In the genomic region with DNA sequence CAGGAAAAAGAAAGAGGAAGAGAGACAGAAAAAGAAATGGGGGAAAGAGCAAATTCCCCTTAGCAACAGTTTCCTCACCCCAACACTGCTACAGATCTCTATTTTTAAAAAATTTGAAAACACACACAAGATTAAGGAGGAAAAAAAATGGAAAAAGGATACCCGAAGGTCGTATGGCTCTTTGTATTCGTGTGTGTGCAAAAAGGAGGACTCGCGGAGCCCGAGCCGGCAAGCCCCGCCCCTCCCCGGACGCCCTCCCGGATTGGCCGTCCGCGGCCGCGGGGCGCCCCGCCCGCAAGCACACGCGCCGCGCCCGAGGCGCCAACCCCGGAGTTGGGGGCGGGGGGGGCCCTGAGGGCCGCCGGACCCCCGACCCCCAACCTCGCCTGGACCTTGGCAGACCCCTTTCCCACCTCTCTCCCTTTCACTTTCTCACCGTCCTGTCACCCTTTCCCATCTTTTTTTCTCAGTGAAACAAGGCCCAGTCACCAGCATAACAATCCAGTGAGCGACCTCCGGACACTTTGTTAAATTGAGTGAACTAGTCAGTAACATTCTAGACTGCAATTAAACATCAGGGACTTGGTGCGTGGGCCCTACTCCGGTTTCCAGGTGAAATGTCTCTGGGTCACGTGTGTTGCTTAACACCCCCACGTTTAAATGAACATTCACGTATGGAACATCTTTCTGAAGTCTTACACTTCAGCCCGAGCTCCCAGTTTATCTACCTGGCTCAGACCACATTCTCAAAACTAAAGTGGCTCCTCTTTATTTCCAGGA, we compare ENCODE assay signal across 8 cellular contexts. TPM values are rescaled to one million over a fixed set of nuclear protein-coding genes. Genes with fewer than 3 reads are reported as not detected.
DNase-seq lines count a peak whose midpoint lies in the region; TF ChIP-seq lines count a peak whose summit lies in the region.

A gene with protein sequence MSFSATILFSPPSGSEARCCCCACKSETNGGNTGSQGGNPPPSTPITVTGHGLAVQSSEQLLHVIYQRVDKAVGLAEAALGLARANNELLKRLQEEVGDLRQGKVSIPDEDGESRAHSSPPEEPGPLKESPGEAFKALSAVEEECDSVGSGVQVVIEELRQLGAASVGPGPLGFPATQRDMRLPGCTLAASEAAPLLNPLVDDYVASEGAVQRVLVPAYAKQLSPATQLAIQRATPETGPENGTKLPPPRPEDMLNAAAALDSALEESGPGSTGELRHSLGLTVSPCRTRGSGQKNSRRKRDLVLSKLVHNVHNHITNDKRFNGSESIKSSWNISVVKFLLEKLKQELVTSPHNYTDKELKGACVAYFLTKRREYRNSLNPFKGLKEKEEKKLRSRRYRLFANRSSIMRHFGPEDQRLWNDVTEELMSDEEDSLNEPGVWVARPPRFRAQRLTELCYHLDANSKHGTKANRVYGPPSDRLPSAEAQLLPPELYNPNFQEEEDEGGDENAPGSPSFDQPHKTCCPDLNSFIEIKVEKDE (minus strand): TSS at position 205 of the 780 bp plus-strand sequence. CDS start 11,120 bp downstream, outside the sequence.

- H3K4me3 ChIP-seq in LNCaP clone FGC (ENCODE audit: low read depth, low read length) = peak within 1 kb of the TSS; percentile 51
- H3K4me3 ChIP-seq in SJCRH30 = peak within 1 kb of the TSS; percentile 72
- H3K4me3 ChIP-seq in neuron (ENCODE audit: low read length) = peak within 1 kb of the TSS; percentile 53

- H3K36me3 ChIP-seq in SJCRH30 = no peaks in the 10 kb centered on the region
- H3K36me3 ChIP-seq in neuron (ENCODE audit: insufficient read depth, low read length) = no peaks in the 10 kb centered on the region

- H3K9me3 ChIP-seq in SJCRH30 (replicated peaks) (no peaks in the 10 kb centered on the region), neuron (ENCODE audit: low read length) (no peaks in the 10 kb centered on the region)

- H3K4me1 ChIP-seq in SJCRH30 (peaks cover 12% of the 10 kb centered on the region; the same call in 1 of the 2 replicates), neuron (ENCODE audit: insufficient read depth, low read length) (peaks cover 21% of the 10 kb centered on the region)

- no peak for TF ChIP-seq CTCF in LNCaP clone FGC (IDR thresholded peaks at IDR 0.05; ENCODE audit: control insufficient read depth, extremely low read depth, insufficient read depth)

- H3K27ac ChIP-seq in SJCRH30 = peak within 1 kb of the TSS; percentile 57

- H3K27me3 ChIP-seq in SJCRH30 = no peaks in the 10 kb centered on the region
- H3K27me3 ChIP-seq in neuron (ENCODE audit: insufficient read depth, low read length) = no peaks in the 10 kb centered on the region

- DNase-seq in SIG-M5 treated with dmso at 0.1 percent for 504 hours (lab: John Stamatoyannopoulos, UW; ENCODE audit: unreplicated experiment) (peak; percentile 75), SIG-M5 (lab: John Stamatoyannopoulos, UW) (no peak), LNCaP clone FGC (ENCODE audit: low read depth) (no peak), SJCRH30 (peak; percentile 81 to 84), activated gamma-delta T cell treated with Interleukin-2 at 50 U/mL for 16 hours (peak; percentile 78), foreskin melanocyte (peak; percentile 55), stromal cell of bone marrow (ENCODE audit: low read depth) (peak; percentile 43)

- peak within 1 kb of the TSS; percentile 85 for H2AFZ ChIP-seq in neuron (ENCODE audit: low read depth, low read length)

RNA-seq across cellular contexts. Expression of the gene that starts here (rescaled TPM):
- 11.9 and 13.5 TPM in 2 replicates for total RNA-seq in SJCRH30 (2014; rRNA removed; shearing (Covaris generic))

Comparison
In these comparisons a context has a peak if more than half of its experiments do, and no peak if none do; other contexts are left out.
1. DNase-seq: peak in SIG-M5 treated with dmso at 0.1 percent for 504 hours (single experiment), SJCRH30 (2 of 2), activated gamma-delta T cell treated with Interleukin-2 at 50 U/mL for 16 hours (single experiment), foreskin melanocyte (single experiment) and stromal cell of bone marrow (single experiment); none in SIG-M5 (single experiment) and LNCaP clone FGC (single experiment).
2. Peak in every context shown above with its lines, with median percentiles within 50 percentile points of each other: H3K4me3 ChIP-seq.